8 cellular contexts compared by ENCODE assay signal in the genomic region with DNA sequence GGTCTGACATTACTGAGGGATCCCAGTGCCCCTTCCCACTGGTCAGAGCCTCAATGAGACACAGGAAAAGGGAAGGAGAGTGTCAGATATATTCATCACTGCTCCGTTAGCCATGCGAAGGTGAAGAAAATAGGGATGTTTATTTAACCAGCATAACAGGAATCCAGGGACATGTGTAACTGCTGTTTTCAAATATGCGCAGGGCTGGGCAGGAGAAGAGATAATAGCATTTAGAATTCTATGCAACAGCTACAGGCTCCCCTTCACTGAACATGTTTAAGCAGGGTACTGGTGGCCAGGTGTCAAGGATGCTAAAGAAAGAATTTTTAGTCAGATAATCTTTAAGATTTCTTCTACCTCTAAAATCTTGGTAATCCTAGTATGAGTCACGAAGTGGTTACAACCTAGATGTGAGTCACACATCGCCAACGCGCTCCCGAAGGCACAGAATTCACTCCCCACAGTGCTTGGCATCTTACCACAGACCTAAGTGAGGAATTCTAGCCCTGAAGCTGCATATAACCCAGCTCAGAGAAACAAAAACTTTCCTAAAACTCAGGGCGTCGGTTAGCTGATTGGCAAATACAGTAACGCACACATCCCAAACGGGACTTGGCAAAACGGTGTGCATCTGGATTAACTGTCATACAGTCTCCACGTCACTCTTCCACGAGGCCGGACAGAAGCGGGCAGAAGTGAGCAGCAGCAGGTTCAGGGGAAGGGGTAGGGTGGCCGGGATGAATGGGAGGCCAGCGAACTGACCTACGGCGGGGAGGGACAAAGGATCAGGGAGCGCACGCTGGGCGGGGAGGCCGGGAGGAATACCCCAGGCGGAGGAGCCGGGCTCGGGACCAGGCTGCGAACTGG. TPM values are rescaled to one million over a fixed set of nuclear protein-coding genes. Genes with fewer than 3 reads are reported as not detected.
A peak's percentile ranks its signal among the peaks of the same experiment; 100 is the strongest.
DNase-seq lines count a peak whose midpoint lies in the region; ATAC-seq and TF ChIP-seq lines count a peak whose summit lies in the region.

No MANE protein-coding gene starts in this region.

- peak; percentile 27 for ATAC-seq in CD4-positive, alpha-beta T cell (ENCODE audit: poor library complexity)
- ATAC-seq in GM21360 (IDR thresholded peaks at IDR 0.05; ENCODE audit: unreplicated experiment) (peak; percentile 44), heart right ventricle (peak; percentile 14 to 60 (median 35))

- no peak for TF ChIP-seq POLR2A in vagina (IDR thresholded peaks at IDR 0.05)

- CTCF ChIA-PET in CD4-positive, alpha-beta T cell (lab: Charles Lee), result no interaction called here

- H3K27me3 Mint-ChIP-seq in CD4-positive, alpha-beta T cell, result peaks cover 10% of the 10 kb centered on the region

- H3K36me3 ChIP-seq in heart right ventricle, result no peaks in the 10 kb centered on the region
- H3K36me3 ChIP-seq in vagina, result no peaks in the 10 kb centered on the region

- H3K9me3 Mint-ChIP-seq in CD4-positive, alpha-beta T cell, result no peaks in the 10 kb centered on the region

- H3K4me3 ChIP-seq in heart right ventricle (peak overlapping the region; percentile 55 to 93 (median 86)), vagina (peak overlapping the region; percentile 89 to 95)

- H3K36me3 Mint-ChIP-seq in CD4-positive, alpha-beta T cell (ENCODE audit: low read depth), result peaks cover 13% of the 10 kb centered on the region

- intact Hi-C loops in CD4-positive, alpha-beta T cell (cut with DNase I, micrococcal nuclease), result loop anchor here (2.0 to 5.0 kb wide), 5 partner anchors 77 to 109 kb away; a partner anchor contains a TSS
- intact Hi-C loops in heart right ventricle (cut with DNase I), result loop anchor here in 5 of 10 donors (5.0 to 10.0 kb wide), 5 partner anchors 40 to 103 kb away; a partner anchor contains a TSS
- intact Hi-C loops in vagina (cut with DNase I), result loop anchor here (2.0 kb wide), 1 partner anchor 107 kb away; a partner anchor contains a TSS

- WGBS in heart right ventricle, 2 donors, result 3 to 4% methylated on average over 28 to 29 of the region's 29 CpGs

- TF ChIP-seq CTCF in CD4-positive, alpha-beta T cell (IDR thresholded peaks at IDR 0.05), result no peak
- TF ChIP-seq CTCF in heart right ventricle (IDR thresholded peaks at IDR 0.05), result no peak
- TF ChIP-seq CTCF in vagina (IDR thresholded peaks at IDR 0.05), result no peak

- peaks cover 4 to 61% (median 38%) of the 10 kb centered on the region in 9 donors for H3K4me1 ChIP-seq in heart right ventricle
- H3K4me1 ChIP-seq in vagina, result peaks cover 26% of the 10 kb centered on the region

- in situ Hi-C loops in SK-MEL-5 (cut with HindIII; ENCODE audit: low pct_unique_long_range_greater_than_20kb, low sequenced_read_pairs), result no loop called here

- POLR2A ChIA-PET in CD4-positive, alpha-beta T cell (lab: Charles Lee), result no interaction called here

- H3K4me3 Mint-ChIP-seq in CD4-positive, alpha-beta T cell, result peak overlapping the region; percentile 94

- H3K4me1 Mint-ChIP-seq in CD4-positive, alpha-beta T cell (ENCODE audit: low read depth), result peaks cover 32% of the 10 kb centered on the region

- peak overlapping the region; percentile 29 for H3K27ac ChIP-seq in CD4-positive, alpha-beta T cell (ENCODE audit: low read depth, low read length)
- peak overlapping the region; percentile 41 to 97 (median 94) for H3K27ac ChIP-seq in heart right ventricle
- H3K27ac ChIP-seq in vagina, result peak overlapping the region; percentile 93

- peak; percentile 1 to 40 (median 14) for DNase-seq in CD4-positive, alpha-beta T cell
- DNase-seq in HT-29 (ENCODE audit: low spot score) (peak; percentile 88), SK-MEL-5 (ENCODE audit: low read depth, low spot score) (peak; percentile 52), amniotic epithelial cell (ENCODE audit: low read depth) (peak; percentile 95), heart right ventricle (peak; percentile 19 to 35), pons (ENCODE audit: low spot score) (peak; percentile 34), vagina (ENCODE audit: extremely low spot score in 2 of 2) (peak in 1 of 2 donors; percentile 89)

- H3K9me3 ChIP-seq in CD4-positive, alpha-beta T cell (ENCODE audit: control insufficient read depth, low read length), result no peaks in the 10 kb centered on the region
- no peaks in the 10 kb centered on the region for H3K9me3 ChIP-seq in heart right ventricle
- no peaks in the 10 kb centered on the region for H3K9me3 ChIP-seq in vagina

- H3K27ac Mint-ChIP-seq in CD4-positive, alpha-beta T cell, result peak overlapping the region; percentile 86

- H3K27me3 ChIP-seq in CD4-positive, alpha-beta T cell (ENCODE audit: control insufficient read depth, insufficient read depth, low read length), result no peaks in the 10 kb centered on the region
- H3K27me3 ChIP-seq in heart right ventricle, result no peaks in the 10 kb centered on the region
- H3K27me3 ChIP-seq in vagina, result no peaks in the 10 kb centered on the region

RNA-seq across cellular contexts. Expression of a gene that starts 1.1 kb away (rescaled TPM):
- total RNA-seq in CD4-positive, alpha-beta T cell, result 1 to 10 TPM; 4.9 to 5.3 TPM
- total RNA-seq in HT-29 (2014; rRNA removed; shearing (Covaris generic)), result 24.7 and 26.7 TPM in 2 replicates
- total RNA-seq in SK-MEL-5 (2014; rRNA removed; shearing (Covaris generic)), result 58.8 and 61.6 TPM in 2 replicates
- polyA plus RNA-seq in SK-MEL-5 (2015; cell fraction: cytosol; rRNA removed), result 40.3 and 40.9 TPM in 2 replicates
- 15.9 and 19.0 TPM in 2 replicates for polyA plus RNA-seq in SK-MEL-5 (2015; cell fraction: nucleus; rRNA removed)
- total RNA-seq in heart right ventricle (10 to 100 TPM; 48.5 to 75.4 (median 63.2) TPM), vagina (18.2 TPM)
- 100 to 1,000 TPM in 1 of 2 donors, 10 to 100 TPM in 1; 42.7 to 115 TPM for polyA plus RNA-seq in heart right ventricle

Comparison
In these comparisons a context has a peak if more than half of its experiments do, and no peak if none do; other contexts are left out.
1. H3K27ac ChIP-seq: peak in every context shown above with its lines; median percentile 94 in heart right ventricle; 93 in vagina; 29 in CD4-positive, alpha-beta T cell.